In the genomic region with DNA sequence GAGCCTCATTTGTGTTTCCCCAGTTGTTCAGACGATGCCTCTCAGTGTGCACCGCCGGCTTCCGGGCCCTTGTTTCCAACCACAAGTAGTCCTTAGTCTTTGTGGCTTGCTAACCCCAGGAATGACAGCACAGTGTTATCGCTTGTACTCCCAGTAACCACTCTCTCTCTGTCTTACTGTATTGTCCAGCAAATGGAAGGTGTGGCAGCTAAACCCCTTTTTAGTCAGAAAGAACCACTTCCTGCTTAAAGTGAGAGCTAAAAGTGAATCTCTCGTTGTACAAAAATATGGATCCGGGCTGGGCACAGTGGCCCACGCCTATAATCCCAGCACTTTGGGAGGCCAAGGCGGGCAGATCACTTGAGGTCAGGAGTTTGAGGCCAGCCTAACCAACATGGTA, we compare ENCODE assay signal across 8 cellular contexts.
DNase-seq lines count a peak whose midpoint lies in the region; ATAC-seq and TF ChIP-seq lines count a peak whose summit lies in the region.

No MANE protein-coding gene starts in this region.

- POLR2A ChIA-PET in MCF 10A (lab: Yijun Ruan, JAX), result interaction anchor here (0.7 kb wide), 1 partner anchor 197 kb away, joined by 3 read pairs; no protein-coding TSS in a partner anchor

- intact Hi-C loops in MCF 10A (cut with micrococcal nuclease), result no loop called here

- BruUV-seq in MCF 10A (replicated peaks; lab: Mats Ljungman, UMichigan), result no TSS peak

- no peaks in the 10 kb centered on the region for H3K36me3 Mint-ChIP-seq in MCF 10A (ENCODE audit: insufficient read depth, unreplicated experiment)
- no peaks in the 10 kb centered on the region for H3K36me3 Mint-ChIP-seq in HFFc6 (ENCODE audit: low read depth)

- CTCF ChIA-PET in MCF 10A (lab: Yijun Ruan, JAX), result no interaction called here

- ATAC-seq in GM18519 (IDR thresholded peaks at IDR 0.05; ENCODE audit: low FRiP score, unreplicated experiment) (peak; percentile 64), HG03039 (IDR thresholded peaks at IDR 0.05; ENCODE audit: unreplicated experiment) (peak; percentile 72)

- TF ChIP-seq CTCF in MCF 10A (IDR thresholded peaks at IDR 0.05; ENCODE audit: unreplicated experiment) (no peak), HFFc6 (IDR thresholded peaks at IDR 0.05) (no peak)

- H3K4me3 Mint-ChIP-seq in MCF 10A (ENCODE audit: unreplicated experiment) (no peak overlapping the region), HFFc6 (no peak overlapping the region)

- peaks cover 10% of the 10 kb centered on the region for H3K4me1 Mint-ChIP-seq in MCF 10A (ENCODE audit: insufficient read depth, unreplicated experiment)
- H3K4me1 Mint-ChIP-seq in HFFc6 (ENCODE audit: low read depth), result peaks cover 28% of the 10 kb centered on the region

- no peak overlapping the region for H3K27ac Mint-ChIP-seq in MCF 10A (ENCODE audit: low read depth, unreplicated experiment)
- H3K27ac Mint-ChIP-seq in HFFc6, result no peak overlapping the region

- H3K27me3 Mint-ChIP-seq in MCF 10A (ENCODE audit: insufficient read depth, unreplicated experiment) (no peaks in the 10 kb centered on the region), HFFc6 (ENCODE audit: insufficient read depth) (peaks cover 1% of the 10 kb centered on the region; the same call in 1 of the 2 replicates)

- DNase-seq in UCSD-AML1 (lab: John Stamatoyannopoulos, UW; ENCODE audit: unreplicated experiment) (peak; percentile 85), stromal cell of bone marrow (ENCODE audit: low read depth) (peak; percentile 17), NCI-H1694 treated with DMSO at 0.1 percent for 48 hours (lab: John Stamatoyannopoulos, UW) (no peak), MCF 10A (ENCODE audit: unreplicated experiment) (no peak), HFFc6 (no peak)
- peak; percentile 61 for DNase-seq in central memory CD4-positive, alpha-beta T cell

- H3K9me3 Mint-ChIP-seq in MCF 10A (ENCODE audit: unreplicated experiment) (no peaks in the 10 kb centered on the region), HFFc6 (no peaks in the 10 kb centered on the region)

Comparison
In these comparisons a context has a peak if more than half of its experiments do, and no peak if none do; other contexts are left out.
1. DNase-seq: peak in UCSD-AML1 (single experiment), central memory CD4-positive, alpha-beta T cell (single experiment) and stromal cell of bone marrow (single experiment); none in NCI-H1694 treated with DMSO at 0.1 percent for 48 hours (single experiment), MCF 10A (single experiment) and HFFc6 (single experiment).